ENCODE assay signal across 8 cellular contexts in genomic region chr16:84617068-84617630, GRCh38. TPM values are rescaled to one million over a fixed set of nuclear protein-coding genes. Genes with fewer than 3 reads are reported as not detected.
DNase-seq lines count a peak whose midpoint lies in the region; ATAC-seq and TF ChIP-seq lines count a peak whose summit lies in the region.

No MANE protein-coding gene starts in this region.

- H3K4me3 ChIP-seq in DOHH2 (ENCODE audit: low read length) (peak overlapping the region; percentile 96), LNCaP clone FGC (ENCODE audit: low read depth, low read length) (peak overlapping the region; percentile 71), spleen (peak overlapping the region; percentile 74 to 100 (median 96))

- no peak for DNase-seq in LNCaP clone FGC (ENCODE audit: low read depth)
- peak; percentile 57 for DNase-seq in activated naive CD4-positive, alpha-beta T cell treated with anti-CD3 and anti-CD28 coated beads, Interleukin-2, amount 50 U/mL, for 16 hours
- DNase-seq in hepatic stellate cell (ENCODE audit: low spot score), result peak; percentile 38
- DNase-seq in spleen, result peak; percentile 93
- DNase-seq in GM19238 (ENCODE audit: insufficient read length, low spot score), result no peak
- DNase-seq in Kasumi-1 (lab: John Stamatoyannopoulos, UW), result no peak

- TF ChIP-seq CTCF in DOHH2 (IDR thresholded peaks at IDR 0.05; ENCODE audit: low read depth, low read length, poor library complexity, severe bottlenecking) (peak; percentile 12), LNCaP clone FGC (IDR thresholded peaks at IDR 0.05; ENCODE audit: control insufficient read depth, extremely low read depth, insufficient read depth) (no peak), spleen (IDR thresholded peaks at IDR 0.05 in 8 of 11, conservative IDR thresholded peaks at IDR 0.05 in 3 of 11) (no peak)

- peaks cover 20% of the 10 kb centered on the region for H3F3A ChIP-seq in DOHH2 (ENCODE audit: control insufficient read depth, insufficient read depth)

- intact Hi-C loops in spleen (cut with DNase I; ENCODE audit: low total_unique reads), result loop anchor here (10.0 kb wide), 1 partner anchor 62 kb away; no protein-coding TSS in a partner anchor

- H3K9me2 ChIP-seq in DOHH2 (replicated peaks; ENCODE audit: control insufficient read depth, low read length), result no peaks in the 10 kb centered on the region

- H4K20me1 ChIP-seq in DOHH2 (ENCODE audit: control insufficient read depth, insufficient read depth, low read depth, low read length), result peaks cover 6% of the 10 kb centered on the region; the same call in 1 of the 2 replicates

- no peak for TF ChIP-seq POLR2A in spleen (IDR thresholded peaks at IDR 0.05)

- H3K79me2 ChIP-seq in DOHH2 (ENCODE audit: control insufficient read depth, low read length), result peaks cover 56% of the 10 kb centered on the region

- H3K4me2 ChIP-seq in DOHH2 (ENCODE audit: low read length), result peak overlapping the region; percentile 91

- WGBS in spleen, 5 donors, result 2 to 13% (median 3%) methylated on average over 11 to 30 of the region's 30 CpGs

- H3K27me3 ChIP-seq in DOHH2 (ENCODE audit: control insufficient read depth, low read length) (no peaks in the 10 kb centered on the region), spleen (replicated peaks in 1 of 7) (no peaks in the 10 kb centered on the region)

- H3K27ac ChIP-seq in DOHH2 (ENCODE audit: low read depth, low read length) (0 out of 2 replicates have a peak overlapping the region, but pooled peaks have one; percentile 26), spleen (peak overlapping the region; percentile 87 to 95 (median 91))

- peak; percentile 34 for ATAC-seq in GM21529 (IDR thresholded peaks at IDR 0.05; ENCODE audit: unreplicated experiment)

- H3K9me3 ChIP-seq in DOHH2 (ENCODE audit: control insufficient read depth, insufficient read depth, low read length) (no peaks in the 10 kb centered on the region), spleen (no peaks in the 10 kb centered on the region)

- H3K36me3 ChIP-seq in DOHH2 (ENCODE audit: control insufficient read depth, low read length) (peaks cover 45% of the 10 kb centered on the region), spleen (peaks cover 0 to 43% (median 5%) of the 10 kb centered on the region in 6 donors)

- H3K4me1 ChIP-seq in DOHH2 (ENCODE audit: control insufficient read depth, low read length) (peaks cover 62% of the 10 kb centered on the region), spleen (peaks cover 27 to 93% (median 58%) of the 10 kb centered on the region in 6 donors)

RNA-seq across cellular contexts. Expression of gene COTL1, which starts 0.7 kb away (rescaled TPM):
- 100 to 1,000 TPM; 284 to 655 (median 457) TPM for total RNA-seq in spleen
- 100 to 1,000 TPM; 298 to 449 (median 303) TPM for polyA plus RNA-seq in spleen

RNA-seq across cellular contexts. Expression of gene KLHL36, which starts 31.2 kb away (rescaled TPM):
- 10 to 100 TPM; 63.8 to 93.6 (median 73.6) TPM for total RNA-seq in spleen
- polyA plus RNA-seq in spleen, result 10 to 100 TPM; 17.8 to 32.7 (median 24.8) TPM

Comparison
In these comparisons a context has a peak if more than half of its experiments do, and no peak if none do; other contexts are left out.
1. DNase-seq: peak in activated naive CD4-positive, alpha-beta T cell treated with anti-CD3 and anti-CD28 coated beads, Interleukin-2, amount 50 U/mL, for 16 hours (single experiment), hepatic stellate cell (single experiment) and spleen (single experiment); none in LNCaP clone FGC (single experiment), GM19238 (single experiment) and Kasumi-1 (0 of 2).
2. Peak in every context shown above with its lines, with median percentiles within 50 percentile points of each other: H3K4me3 ChIP-seq.